Comparison of ENCODE assay signal across 9 cellular contexts in the genomic region with DNA sequence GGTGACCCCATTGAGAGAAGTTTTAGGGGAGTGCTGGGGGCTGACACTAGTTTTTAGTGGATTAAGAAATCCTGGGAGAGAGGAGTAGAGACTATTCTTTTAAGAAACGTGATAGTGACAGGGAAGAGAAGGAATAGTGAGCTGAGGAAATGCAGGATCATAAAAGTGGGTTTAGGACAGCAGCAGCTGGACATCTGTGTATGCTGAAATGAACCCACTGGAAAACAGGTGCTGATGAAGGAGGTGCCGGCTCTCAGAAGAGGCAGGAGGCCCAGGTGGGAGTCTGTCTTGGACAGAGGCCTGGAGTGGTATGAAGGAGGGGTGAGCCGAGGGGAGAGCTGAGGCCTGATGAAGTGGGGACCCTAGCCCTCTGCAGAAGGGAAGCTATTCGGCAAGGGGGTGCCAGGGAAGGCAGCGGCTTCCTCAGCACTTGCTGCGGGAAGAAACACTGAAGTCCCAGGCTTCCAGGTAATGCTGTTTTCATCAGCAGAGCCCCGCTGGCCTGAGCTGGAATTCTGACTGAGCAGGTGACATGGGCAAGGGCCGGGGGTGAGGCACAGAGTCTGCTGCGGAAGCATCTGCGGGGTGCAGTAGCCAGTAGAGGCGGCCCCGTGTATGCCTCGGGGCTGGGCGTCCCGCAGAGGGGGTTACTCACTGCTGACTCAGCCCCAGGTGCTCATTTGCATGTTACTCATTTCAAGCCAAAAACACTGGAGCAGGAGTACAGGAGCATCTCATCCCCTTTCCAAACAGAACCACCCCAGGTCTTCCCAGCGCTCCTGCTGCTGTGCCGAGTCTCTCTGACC.
DNase-seq lines count a peak whose midpoint lies in the region; ATAC-seq and TF ChIP-seq lines count a peak whose summit lies in the region.
"Had no signal": no experiment of that assay in that cellular context is flagged by ENCODE, and none has a peak within 500 bp of the region (broad histone marks: within the 10 kb centered on the region; RNA-seq: fewer than 3 reads in every experiment).

No MANE protein-coding gene starts in this region.

- H3K27me3 Mint-ChIP-seq in activated CD8-positive, alpha-beta T cell treated with anti-CD3 and anti-CD28 coated beads for 36 hours: peaks cover 21% of the 10 kb centered on the region
- peaks cover 25% of the 10 kb centered on the region for H3K27me3 Mint-ChIP-seq in activated CD8-positive, alpha-beta T cell treated with anti-CD3 and anti-CD28 coated beads, Interleukin-2, amount 10 ng/mL, durations not matched to agents 7 days and 5 days (ENCODE audit: low read depth)

- POLR2A ChIA-PET in activated CD8-positive, alpha-beta T cell treated with anti-CD3 and anti-CD28 coated beads for 36 hours (lab: Charles Lee): no interaction called here
- POLR2A ChIA-PET in activated CD8-positive, alpha-beta T cell treated with anti-CD3 and anti-CD28 coated beads, Interleukin-2, amount 10 ng/mL, durations not matched to agents 7 days and 5 days (lab: Charles Lee): no interaction called here

- H3K9me3 Mint-ChIP-seq in activated CD8-positive, alpha-beta T cell treated with anti-CD3 and anti-CD28 coated beads for 36 hours: no peaks in the 10 kb centered on the region
- H3K9me3 Mint-ChIP-seq in activated CD8-positive, alpha-beta T cell treated with anti-CD3 and anti-CD28 coated beads, Interleukin-2, amount 10 ng/mL, durations not matched to agents 7 days and 5 days (ENCODE audit: insufficient read depth): no peaks in the 10 kb centered on the region

- DNase-seq in activated CD8-positive, alpha-beta T cell treated with anti-CD3 and anti-CD28 coated beads for 36 hours: peak; percentile 38
- no peak for DNase-seq in activated CD8-positive, alpha-beta T cell treated with anti-CD3 and anti-CD28 coated beads, Interleukin-2, amount 10 ng/mL, durations not matched to agents 7 days and 5 days
- peak; percentile 70 for DNase-seq in NCI-H226
- DNase-seq in fibroblast of the conjunctiva (ENCODE audit: low read depth): peak; percentile 6
- DNase-seq in stimulated activated CD4-positive, alpha-beta T cell treated with anti-CD3 and anti-CD28 coated beads, Interleukin-15, amount 100 ng/mL, for 24 hours: peak; percentile 53
- no peak for DNase-seq in effector CD4-positive, alpha-beta T cell
- no peak for DNase-seq in DMS153 treated with DMSO at 0.1 percent for 48 hours (lab: John Stamatoyannopoulos, UW; ENCODE audit: unreplicated experiment)
- DNase-seq: DND-41 had no signal

- intact Hi-C loops in activated CD8-positive, alpha-beta T cell treated with anti-CD3 and anti-CD28 coated beads for 36 hours (cut with micrococcal nuclease): no loop called here

- H3K4me1 Mint-ChIP-seq in activated CD8-positive, alpha-beta T cell treated with anti-CD3 and anti-CD28 coated beads for 36 hours (ENCODE audit: low read depth): no peaks in the 10 kb centered on the region
- H3K4me1 Mint-ChIP-seq in activated CD8-positive, alpha-beta T cell treated with anti-CD3 and anti-CD28 coated beads, Interleukin-2, amount 10 ng/mL, durations not matched to agents 7 days and 5 days (ENCODE audit: low read depth): no peaks in the 10 kb centered on the region

- H3K4me3 Mint-ChIP-seq in activated CD8-positive, alpha-beta T cell treated with anti-CD3 and anti-CD28 coated beads for 36 hours: no peak overlapping the region
- no peak overlapping the region for H3K4me3 Mint-ChIP-seq in activated CD8-positive, alpha-beta T cell treated with anti-CD3 and anti-CD28 coated beads, Interleukin-2, amount 10 ng/mL, durations not matched to agents 7 days and 5 days

- TF ChIP-seq CTCF in activated CD8-positive, alpha-beta T cell treated with anti-CD3 and anti-CD28 coated beads for 36 hours (IDR thresholded peaks at IDR 0.05): no peak

- H3K36me3 Mint-ChIP-seq in activated CD8-positive, alpha-beta T cell treated with anti-CD3 and anti-CD28 coated beads for 36 hours (ENCODE audit: low read depth): no peaks in the 10 kb centered on the region
- H3K36me3 Mint-ChIP-seq in activated CD8-positive, alpha-beta T cell treated with anti-CD3 and anti-CD28 coated beads, Interleukin-2, amount 10 ng/mL, durations not matched to agents 7 days and 5 days (ENCODE audit: low read depth): no peaks in the 10 kb centered on the region

- peak; percentile 70 for ATAC-seq in activated CD8-positive, alpha-beta T cell treated with anti-CD3 and anti-CD28 coated beads for 36 hours
- ATAC-seq in activated CD8-positive, alpha-beta T cell treated with anti-CD3 and anti-CD28 coated beads, Interleukin-2, amount 10 ng/mL, durations not matched to agents 7 days and 5 days: no peak
- ATAC-seq in HG02759 (IDR thresholded peaks at IDR 0.05; ENCODE audit: unreplicated experiment): peak; percentile 70

- no peak overlapping the region for H3K27ac Mint-ChIP-seq in activated CD8-positive, alpha-beta T cell treated with anti-CD3 and anti-CD28 coated beads for 36 hours
- H3K27ac Mint-ChIP-seq in activated CD8-positive, alpha-beta T cell treated with anti-CD3 and anti-CD28 coated beads, Interleukin-2, amount 10 ng/mL, durations not matched to agents 7 days and 5 days: no peak overlapping the region

- CTCF ChIA-PET in activated CD8-positive, alpha-beta T cell treated with anti-CD3 and anti-CD28 coated beads for 36 hours (lab: Charles Lee): no interaction called here
- CTCF ChIA-PET in activated CD8-positive, alpha-beta T cell treated with anti-CD3 and anti-CD28 coated beads, Interleukin-2, amount 10 ng/mL, durations not matched to agents 7 days and 5 days (lab: Charles Lee): no interaction called here

Comparison
In these comparisons a context has a peak if more than half of its experiments do, and no peak if none do; other contexts are left out.
1. DNase-seq: peak in activated CD8-positive, alpha-beta T cell treated with anti-CD3 and anti-CD28 coated beads for 36 hours (single experiment), NCI-H226 (single experiment), fibroblast of the conjunctiva (single experiment) and stimulated activated CD4-positive, alpha-beta T cell treated with anti-CD3 and anti-CD28 coated beads, Interleukin-15, amount 100 ng/mL, for 24 hours (single experiment); none in activated CD8-positive, alpha-beta T cell treated with anti-CD3 and anti-CD28 coated beads, Interleukin-2, amount 10 ng/mL, durations not matched to agents 7 days and 5 days (single experiment), effector CD4-positive, alpha-beta T cell (single experiment) and DMS153 treated with DMSO at 0.1 percent for 48 hours (single experiment).